19 cellular contexts compared by ENCODE assay signal in genomic region chr5:1431896-1432295, GRCh38. TPM values are rescaled to one million over a fixed set of nuclear protein-coding genes. Genes with fewer than 3 reads are reported as not detected.
A peak's percentile ranks its signal among the peaks of the same experiment; 100 is the strongest.
DNase-seq lines count a peak whose midpoint lies in the region; ATAC-seq, FAIRE-seq and TF ChIP-seq lines count a peak whose summit lies in the region.
"Had no signal": no experiment of that assay in that cellular context is flagged by ENCODE, and none has a peak within 500 bp of the region (broad histone marks: within the 10 kb centered on the region; RNA-seq: fewer than 3 reads in every experiment).

No MANE protein-coding gene starts in this region.

- H4K5ac ChIP-seq in H9 (ENCODE audit: insufficient read length, low read depth, low read length), result no peak overlapping the region

- WGBS in H9 (ENCODE audit: extremely low coverage, insufficient read length, low lambda C conversion rate), result no CpG with 5 or more reads among the region's 8 CpGs

- H3K79me2 ChIP-seq in H9 (ENCODE audit: insufficient read depth, low read length), result no peaks in the 10 kb centered on the region

- no peak overlapping the region for H2BK15ac ChIP-seq in H9 (ENCODE audit: low read depth, low read length)

- H3K23me2 ChIP-seq in H9 (ENCODE audit: insufficient read length, low read depth, low read length, poor library complexity, severe bottlenecking), result no peaks in the 10 kb centered on the region

- no peak overlapping the region for H4K8ac ChIP-seq in H9 (replicated peaks; ENCODE audit: insufficient read length, low read depth, low read length)

- H2BK120ac ChIP-seq in H9 (ENCODE audit: low read depth, low read length, poor library complexity, severe bottlenecking), result no peak overlapping the region

- H3K9me3 Mint-ChIP-seq in activated T-cell treated with anti-CD3 and anti-CD28 coated beads, Interleukin-2, amount 50 U/mL, for 4 hours, result peaks cover 27% of the 10 kb centered on the region
- peaks cover 47 to 49% of the 10 kb centered on the region in 2 experiments for H3K9me3 Mint-ChIP-seq in H9

- no peak overlapping the region for H3K9ac ChIP-seq in H9 (ENCODE audit: extremely low read depth, insufficient read length, low read length)
- H3K9ac ChIP-seq: BLaER1 treated with 17β-estradiol and CSF1 and Interleukin-3, amounts not matched to agents 10 nM and 100 nM had no signal

- H2BK12ac ChIP-seq in H9 (ENCODE audit: insufficient read length, low read depth, low read length), result no peak overlapping the region

- H3K4me2 ChIP-seq in H9 (ENCODE audit: insufficient read depth, insufficient read length, low read length), result no peak overlapping the region
- H3K4me2 ChIP-seq: BLaER1 treated with 17β-estradiol and CSF1 and Interleukin-3, amounts not matched to agents 10 nM and 100 nM had no signal

- no peaks in the 10 kb centered on the region for H3K4me1 Mint-ChIP-seq in activated T-cell treated with anti-CD3 and anti-CD28 coated beads, Interleukin-2, amount 50 U/mL, for 4 hours (ENCODE audit: low read depth)
- H3K4me1 Mint-ChIP-seq in H9, result no peaks in the 10 kb centered on the region
- H3K4me1 Mint-ChIP-seq: CD4-positive, CD25-positive, alpha-beta regulatory T cell had no signal

- H3K4ac ChIP-seq in H9 (ENCODE audit: low read depth, low read length), result no peak overlapping the region

- H3K27me3 Mint-ChIP-seq in activated T-cell treated with anti-CD3 and anti-CD28 coated beads, Interleukin-2, amount 50 U/mL, for 4 hours (ENCODE audit: low read depth), result peaks cover 12% of the 10 kb centered on the region
- H3K27me3 Mint-ChIP-seq in H9 (ENCODE audit: low read depth), result peaks cover 31% of the 10 kb centered on the region
- H3K27me3 Mint-ChIP-seq: CD4-positive, CD25-positive, alpha-beta regulatory T cell had no signal

- peaks cover 4% of the 10 kb centered on the region for H4K20me1 ChIP-seq in H9 (ENCODE audit: control insufficient read depth, insufficient read depth, insufficient read length)
- H4K20me1 ChIP-seq: BLaER1 treated with 17β-estradiol and CSF1 and Interleukin-3, amounts not matched to agents 10 nM and 100 nM had no signal

- H3K9me3 ChIP-seq in H9 (ENCODE audit: control insufficient read depth, low read depth, low read length), result peaks cover 7% of the 10 kb centered on the region

- no peak overlapping the region for H2AK5ac ChIP-seq in H9 (ENCODE audit: insufficient read length, low read length)

- no peak overlapping the region for H2BK5ac ChIP-seq in H9 (ENCODE audit: insufficient read length, low read length)

- H3K79me1 ChIP-seq in H9 (ENCODE audit: insufficient read depth, low read depth, low read length, poor library complexity, severe bottlenecking), result no peaks in the 10 kb centered on the region

- H3K18ac ChIP-seq in H9 (ENCODE audit: insufficient read length, low read depth, low read length), result no peak overlapping the region

- H3K56ac ChIP-seq in H9 (ENCODE audit: insufficient read length, low read depth, low read length), result no peak overlapping the region

- H3K4me1 ChIP-seq in H9 (ENCODE audit: insufficient read depth, low read length), result no peaks in the 10 kb centered on the region

- H3K4me3 Mint-ChIP-seq in activated T-cell treated with anti-CD3 and anti-CD28 coated beads, Interleukin-2, amount 50 U/mL, for 4 hours, result no peak overlapping the region
- H3K4me3 Mint-ChIP-seq in H9, result no peak overlapping the region
- H3K4me3 Mint-ChIP-seq: CD4-positive, CD25-positive, alpha-beta regulatory T cell; HFFc6 had no signal

- no peak overlapping the region for H3K27ac Mint-ChIP-seq in H9
- H3K27ac Mint-ChIP-seq: CD4-positive, CD25-positive, alpha-beta regulatory T cell; HFFc6 had no signal

- peaks cover 2% of the 10 kb centered on the region for H3K36me3 Mint-ChIP-seq in activated T-cell treated with anti-CD3 and anti-CD28 coated beads, Interleukin-2, amount 50 U/mL, for 4 hours (ENCODE audit: insufficient read depth)
- H3K36me3 Mint-ChIP-seq in H9 (ENCODE audit: insufficient read depth in 1 of 3, low read depth in 3 of 3), result peaks cover 6 to 8% (median 7%) of the 10 kb centered on the region in 3 experiments
- H3K36me3 Mint-ChIP-seq: CD4-positive, CD25-positive, alpha-beta regulatory T cell had no signal

- ATAC-seq in activated T-cell treated with anti-CD3 and anti-CD28 coated beads, Interleukin-2, amount 50 U/mL, for 4 hours, result no peak
- ATAC-seq in GM21723 (IDR thresholded peaks at IDR 0.05; ENCODE audit: unreplicated experiment), result no peak
- ATAC-seq: GM12878 had no signal

- no peak overlapping the region for H2BK20ac ChIP-seq in H9 (ENCODE audit: low read depth, low read length, poor library complexity, severe bottlenecking)

- H3T11ph ChIP-seq in H9 (ENCODE audit: low read length), result no peak overlapping the region

- no peak for TF ChIP-seq CTCF in H9 (conservative IDR thresholded peaks at IDR 0.05)

- H2AFZ ChIP-seq in H9 (ENCODE audit: low read length), result no peak overlapping the region

- no peak overlapping the region for H3K14ac ChIP-seq in H9 (ENCODE audit: insufficient read depth, low read length)

- no peak overlapping the region for H3K27ac ChIP-seq in H9 (ENCODE audit: insufficient read length, low read depth, low read length)
- H3K27ac ChIP-seq: BLaER1 treated with 17β-estradiol and CSF1 and Interleukin-3, amounts not matched to agents 10 nM and 100 nM had no signal

- no peak overlapping the region for H3K23ac ChIP-seq in H9 (ENCODE audit: insufficient read length, low read depth, low read length)

- no peak for FAIRE-seq in frontal cortex (lab: Jason Lieb, UNC)
- FAIRE-seq: GM12878 had no signal

- peak; percentile 2 for DNase-seq in activated T-cell treated with anti-CD3 and anti-CD28 coated beads, Interleukin-2, amount 50 U/mL, for 1 hour
- no peak for DNase-seq in activated T-cell treated with anti-CD3 and anti-CD28 coated beads, Interleukin-2, amount 50 U/mL, for 4 hours
- DNase-seq in D341Med (ENCODE audit: low spot score) (peak; percentile 14), H9 (peak; percentile 17), mesenteric fat pad (ENCODE audit: low spot score) (peak; percentile 59), frontal cortex (ENCODE audit: low spot score in 2 of 2) (no peak), ureter (ENCODE audit: low spot score) (no peak)
- DNase-seq: ACHN; CD4-positive, CD25-positive, alpha-beta regulatory T cell; DMS 273 treated with DMSO at 0.1 percent for 48 hours; GOT3; HCEC 1CT; HFFc6 had no signal

- no peaks in the 10 kb centered on the region for H3K27me3 ChIP-seq in H9 (ENCODE audit: insufficient read depth, low read length)
- H3K27me3 ChIP-seq: BLaER1 treated with 17β-estradiol and CSF1 and Interleukin-3, amounts not matched to agents 10 nM and 100 nM had no signal

- H4K91ac ChIP-seq in H9 (ENCODE audit: insufficient read length, low read depth, low read length), result no peak overlapping the region

RNA-seq across cellular contexts. Expression of gene SLC6A3, which starts 13.3 kb away (rescaled TPM):
- total RNA-seq in activated T-cell treated with anti-CD3 and anti-CD28 coated beads, Interleukin-2, amount 50 U/mL, for 4 hours, result not detected
- total RNA-seq in H9 (2021) (0.50 and 0.61 TPM in 2 replicates), mesenteric fat pad (not detected), frontal cortex (not detected), ureter (0.57 TPM)
- total RNA-seq: A172; CD4-positive, CD25-positive, alpha-beta regulatory T cell; Daoy; GM12878; HFFc6; HT1080 had no signal

Comparison
In these comparisons a context has a peak if more than half of its experiments do, and no peak if none do; other contexts are left out.
1. DNase-seq: peak in activated T-cell treated with anti-CD3 and anti-CD28 coated beads, Interleukin-2, amount 50 U/mL, for 1 hour (single experiment), D341Med (single experiment), H9 (single experiment) and mesenteric fat pad (single experiment); none in activated T-cell treated with anti-CD3 and anti-CD28 coated beads, Interleukin-2, amount 50 U/mL, for 4 hours (single experiment), frontal cortex (0 of 2) and ureter (single experiment).